3 cellular contexts compared by ENCODE assay signal in the genomic region with DNA sequence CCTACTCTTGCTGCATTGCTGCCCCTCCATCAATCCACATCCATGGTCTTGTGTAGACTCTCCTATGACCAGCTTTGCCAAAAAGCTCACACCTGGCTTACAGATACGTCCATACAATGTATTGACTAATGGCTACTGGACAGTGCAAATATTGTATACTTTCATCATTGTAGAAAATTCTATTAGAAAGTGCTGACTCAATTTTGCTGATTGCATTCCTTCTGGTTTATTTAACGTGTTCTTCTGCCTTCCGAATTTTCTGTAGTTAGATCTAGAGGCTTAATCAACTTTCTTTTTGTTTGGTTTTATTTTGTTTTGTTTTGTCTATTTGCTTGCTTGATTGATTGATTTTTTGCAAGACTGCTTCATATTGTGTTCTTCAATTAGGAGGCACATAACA.
TF ChIP-seq lines count a peak whose summit lies in the region.

No MANE protein-coding gene starts in this region.

TF ChIP-seq in HepG2, 621 proteins besides CTCF, POLR2A, EP300 and RAD21:
- 0 out of 2 replicates have a peak, but pooled peaks have one; percentile 32 for TF ChIP-seq MAFF (IDR thresholded peaks at IDR 0.05; ENCODE audit: low read depth, low read length)
- no peak for TF ChIP-seq STAG1 (CRISPR knock-in tag; IDR thresholded peaks at IDR 0.05)
- TF ChIP-seq MAFK (conservative IDR thresholded peaks at IDR 0.05 in 1 of 2, IDR thresholded peaks at IDR 0.05 in 1 of 2; ENCODE audit: low read length in 2 of 2) = peak; percentile 6 to 62; a peak in 2 of 4 replicates
- no peak for TF ChIP-seq ZNF761 (CRISPR knock-in tag; conservative IDR thresholded peaks at IDR 0.05)
- TF ChIP-seq, protein P1, sequence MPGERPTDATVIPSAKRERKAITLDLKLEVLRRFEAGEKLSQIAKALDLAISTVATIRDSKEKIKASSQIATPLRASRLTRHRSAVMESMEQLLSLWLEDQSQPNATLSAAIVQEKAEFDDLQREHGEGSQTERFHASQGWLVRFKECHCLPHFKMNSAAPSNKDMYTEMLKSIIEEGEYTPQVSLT (CRISPR knock-in tag; IDR thresholded peaks at IDR 0.05; ENCODE audit: borderline replicate concordance, low read depth) = no peak

TF ChIP-seq in A549, 52 proteins besides CTCF, POLR2A, EP300 and RAD21:
- TF ChIP-seq, protein P2, sequence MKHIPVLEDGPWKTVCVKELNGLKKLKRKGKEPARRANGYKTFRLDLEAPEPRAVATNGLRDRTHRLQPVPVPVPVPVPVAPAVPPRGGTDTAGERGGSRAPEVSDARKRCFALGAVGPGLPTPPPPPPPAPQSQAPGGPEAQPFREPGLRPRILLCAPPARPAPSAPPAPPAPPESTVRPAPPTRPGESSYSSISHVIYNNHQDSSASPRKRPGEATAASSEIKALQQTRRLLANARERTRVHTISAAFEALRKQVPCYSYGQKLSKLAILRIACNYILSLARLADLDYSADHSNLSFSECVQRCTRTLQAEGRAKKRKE (CRISPR knock-in tag; IDR thresholded peaks at IDR 0.05; ENCODE audit: low read depth) = no peak
- TF ChIP-seq ZFP36 (IDR thresholded peaks at IDR 0.05; ENCODE audit: borderline replicate concordance, partially characterized antibody) (no peak), MAFK (IDR thresholded peaks at IDR 0.05; ENCODE audit: partially characterized antibody) (peak; percentile 37), CBX8 (IDR thresholded peaks at IDR 0.05) (no peak)
TF ChIP-seq in A549: peak in this region for 1.

TF ChIP-seq in K562, 482 proteins besides CTCF, POLR2A, EP300 and RAD21:
- TF ChIP-seq, protein P3, sequence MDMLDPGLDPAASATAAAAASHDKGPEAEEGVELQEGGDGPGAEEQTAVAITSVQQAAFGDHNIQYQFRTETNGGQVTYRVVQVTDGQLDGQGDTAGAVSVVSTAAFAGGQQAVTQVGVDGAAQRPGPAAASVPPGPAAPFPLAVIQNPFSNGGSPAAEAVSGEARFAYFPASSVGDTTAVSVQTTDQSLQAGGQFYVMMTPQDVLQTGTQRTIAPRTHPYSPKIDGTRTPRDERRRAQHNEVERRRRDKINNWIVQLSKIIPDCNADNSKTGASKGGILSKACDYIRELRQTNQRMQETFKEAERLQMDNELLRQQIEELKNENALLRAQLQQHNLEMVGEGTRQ (CRISPR knock-in tag; IDR thresholded peaks at IDR 0.05) = no peak
- TF ChIP-seq COPS2 (conservative IDR thresholded peaks at IDR 0.05) = no peak
- peak; percentile 50; the same call in 1 of the 2 replicates for TF ChIP-seq C11orf30 (IDR thresholded peaks at IDR 0.05; ENCODE audit: low read depth)
- TF ChIP-seq ZNF780A (CRISPR knock-in tag; IDR thresholded peaks at IDR 0.05) = no peak
- 0 out of 2 replicates have a peak, but pooled peaks have one; percentile 7 for TF ChIP-seq MAFF (IDR thresholded peaks at IDR 0.05; ENCODE audit: low read length)
- TF ChIP-seq ZNF316 (IDR thresholded peaks at IDR 0.05) = peak; percentile 76
